Comparison of ENCODE assay signal across 8 cellular contexts in the genomic region with DNA sequence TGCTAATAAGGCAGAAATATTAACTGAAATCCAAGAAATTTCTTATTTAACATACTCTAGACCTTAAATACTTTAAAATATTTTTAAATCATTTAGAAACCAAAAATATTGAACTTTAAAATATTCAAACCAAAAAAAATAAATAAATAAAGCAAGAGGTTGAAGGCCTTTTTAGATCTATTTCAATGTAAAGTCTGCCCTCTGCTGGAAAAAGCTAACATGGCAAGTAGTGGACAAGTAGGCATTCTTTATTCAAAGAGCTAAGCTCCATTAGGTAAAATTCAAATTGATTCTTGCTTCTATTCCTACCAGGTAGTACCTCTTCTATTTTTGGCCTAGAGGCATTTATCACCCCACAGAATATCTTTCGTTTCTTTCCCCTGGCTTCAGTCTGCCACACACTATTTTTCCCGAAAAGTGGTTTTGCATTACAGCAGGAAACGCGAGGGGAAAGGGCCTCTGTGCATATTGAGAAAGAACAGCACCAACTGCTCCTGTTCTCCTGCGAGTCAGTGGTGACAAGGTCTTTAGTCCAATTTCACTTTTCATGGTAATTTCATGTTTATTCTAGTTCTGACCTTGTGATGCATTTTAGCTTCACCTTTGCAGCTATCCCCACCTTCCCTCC. TPM values are rescaled to one million over a fixed set of nuclear protein-coding genes. Genes with fewer than 3 reads are reported as not detected.
DNase-seq lines count a peak whose midpoint lies in the region; ATAC-seq, FAIRE-seq and TF ChIP-seq lines count a peak whose summit lies in the region.

No MANE protein-coding gene starts in this region.

- H3K36me3 ChIP-seq in BE2C (no peaks in the 10 kb centered on the region), pancreas (no peaks in the 10 kb centered on the region)

- no peaks in the 10 kb centered on the region for H3K27me3 Mint-ChIP-seq in activated CD4-positive, alpha-beta T cell treated with anti-CD3 and anti-CD28 coated beads, Interleukin-2, amount 10 ng/mL, durations not matched to agents 7 days and 5 days

- H3K4me3 Mint-ChIP-seq in activated CD4-positive, alpha-beta T cell treated with anti-CD3 and anti-CD28 coated beads, Interleukin-2, amount 10 ng/mL, durations not matched to agents 7 days and 5 days: no peak overlapping the region

- H3K9me3 ChIP-seq in BE2C (no peaks in the 10 kb centered on the region), pancreas (no peaks in the 10 kb centered on the region)

- H3K4me1 ChIP-seq in BE2C (no peaks in the 10 kb centered on the region), pancreas (peaks cover 0 to 7% (median 4%) of the 10 kb centered on the region in 3 donors)

- CTCF ChIA-PET in activated CD4-positive, alpha-beta T cell treated with anti-CD3 and anti-CD28 coated beads, Interleukin-2, amount 10 ng/mL, durations not matched to agents 7 days and 5 days (lab: Charles Lee): interaction anchor here (0.6 to 2.9 kb wide), 14 partner anchors 8 to 274 kb away, joined by 3 to 17 read pairs (median 3); a partner anchor contains a TSS

- no peaks in the 10 kb centered on the region for H3K27me3 ChIP-seq in BE2C
- no peaks in the 10 kb centered on the region for H3K27me3 ChIP-seq in pancreas

- ATAC-seq in GM18499 (IDR thresholded peaks at IDR 0.05; ENCODE audit: insufficient read depth, unreplicated experiment) (peak; percentile 36), HG03159 (IDR thresholded peaks at IDR 0.05; ENCODE audit: unreplicated experiment) (peak; percentile 65), pancreas (peak; percentile 52 to 87 (median 80))

- H3K27ac Mint-ChIP-seq in activated CD4-positive, alpha-beta T cell treated with anti-CD3 and anti-CD28 coated beads, Interleukin-2, amount 10 ng/mL, durations not matched to agents 7 days and 5 days: no peak overlapping the region

- POLR2A ChIA-PET in activated CD4-positive, alpha-beta T cell treated with anti-CD3 and anti-CD28 coated beads, Interleukin-2, amount 10 ng/mL, durations not matched to agents 7 days and 5 days (lab: Charles Lee): no interaction called here

- WGBS in pancreas, 2 donors: 55 to 62% methylated on average over 5 of the region's 5 CpGs

- peak; percentile 44 for DNase-seq in BE2C
- peak; percentile 78 for DNase-seq in NCI-H345 treated with DMSO at 0.1 percent for 48 hours (lab: John Stamatoyannopoulos, UW; ENCODE audit: unreplicated experiment)
- DNase-seq in activated CD4-positive, alpha-beta T cell treated with anti-CD3 and anti-CD28 coated beads, Interleukin-2, amount 10 ng/mL, durations not matched to agents 7 days and 5 days: peak; percentile 82
- DNase-seq in fibroblast of the aortic adventitia (ENCODE audit: low read depth): peak; percentile 89
- DNase-seq in pancreas: peak in 3 of 6 donors; percentile 47 to 66 (median 53)
- DNase-seq in HPDE6-E6E7 (ENCODE audit: extremely low spot score): no peak

- peaks cover 6% of the 10 kb centered on the region for H3K36me3 Mint-ChIP-seq in activated CD4-positive, alpha-beta T cell treated with anti-CD3 and anti-CD28 coated beads, Interleukin-2, amount 10 ng/mL, durations not matched to agents 7 days and 5 days (ENCODE audit: low read depth)

- intact Hi-C loops in pancreas (cut with DNase I): loop anchor here in 1 of 3 donors (5.0 kb wide), 1 partner anchor 76 kb away; no protein-coding TSS in a partner anchor

- H3K4me1 Mint-ChIP-seq in activated CD4-positive, alpha-beta T cell treated with anti-CD3 and anti-CD28 coated beads, Interleukin-2, amount 10 ng/mL, durations not matched to agents 7 days and 5 days: no peaks in the 10 kb centered on the region

- H3K27ac ChIP-seq in pancreas: no peak overlapping the region

- H3K4me3 ChIP-seq in BE2C (ENCODE audit: low read depth, low read length): no peak overlapping the region
- H3K4me3 ChIP-seq in fibroblast of the aortic adventitia (ENCODE audit: low read depth, low read length): no peak overlapping the region
- H3K4me3 ChIP-seq in pancreas: no peak overlapping the region

- H3K9me3 Mint-ChIP-seq in activated CD4-positive, alpha-beta T cell treated with anti-CD3 and anti-CD28 coated beads, Interleukin-2, amount 10 ng/mL, durations not matched to agents 7 days and 5 days: no peaks in the 10 kb centered on the region

- FAIRE-seq in pancreas (lab: Jason Lieb, UNC): peak; percentile 98

- TF ChIP-seq CTCF in BE2C (IDR thresholded peaks at IDR 0.05; ENCODE audit: low read depth, low read length) (peak; percentile 58), fibroblast of the aortic adventitia (IDR thresholded peaks at IDR 0.05; ENCODE audit: insufficient read depth, low read length) (peak; percentile 75), pancreas (IDR thresholded peaks at IDR 0.05) (peak; percentile 53 to 79 (median 73))

RNA-seq across cellular contexts. Expression of a gene that starts 20.4 kb away (rescaled TPM):
- not detected for polyA plus RNA-seq in BE2C (2012; ENCODE audit: insufficient read depth, insufficient read length, low read depth)
- total RNA-seq in activated CD4-positive, alpha-beta T cell treated with anti-CD3 and anti-CD28 coated beads, Interleukin-2, amount 10 ng/mL, durations not matched to agents 7 days and 5 days: 10 to 100 TPM; 57.3 to 65.5 TPM
- total RNA-seq in fibroblast of the aortic adventitia (ENCODE audit: low replicate concordance) (7.7 and 9.7 TPM in 2 replicates), pancreas (10 to 100 TPM in 2 of 6 donors, 1 to 10 TPM in 4; 5.7 to 19.5 (median 7.6) TPM)
- polyA plus RNA-seq in pancreas: 1 to 10 TPM; 6.2 to 8.5 TPM

RNA-seq across cellular contexts. Expression of a gene that starts 45.9 kb away (rescaled TPM):
- 8.6 TPM for polyA plus RNA-seq in BE2C (2012; ENCODE audit: insufficient read depth, insufficient read length, low read depth)
- 10 to 100 TPM; 11.8 to 14.4 TPM for total RNA-seq in activated CD4-positive, alpha-beta T cell treated with anti-CD3 and anti-CD28 coated beads, Interleukin-2, amount 10 ng/mL, durations not matched to agents 7 days and 5 days
- total RNA-seq in fibroblast of the aortic adventitia (ENCODE audit: low replicate concordance) (3.3 and 10.9 TPM in 2 replicates), pancreas (10 to 100 TPM; 13.5 to 27.0 (median 16.1) TPM)
- 10 to 100 TPM; 11.3 to 18.1 TPM for polyA plus RNA-seq in pancreas

RNA-seq across cellular contexts. Expression of a gene that starts 54.8 kb away (rescaled TPM):
- polyA plus RNA-seq in BE2C (2012; ENCODE audit: insufficient read depth, insufficient read length, low read depth): not detected
- not detected for total RNA-seq in activated CD4-positive, alpha-beta T cell treated with anti-CD3 and anti-CD28 coated beads, Interleukin-2, amount 10 ng/mL, durations not matched to agents 7 days and 5 days
- total RNA-seq in fibroblast of the aortic adventitia (ENCODE audit: low replicate concordance): 150 and 228 TPM in 2 replicates
- total RNA-seq in pancreas: 10 to 100 TPM in 2 of 6 donors, 1 to 10 TPM in 3, under 1 TPM in 1; 0.98 to 17.0 (median 3.1) TPM
- polyA plus RNA-seq in pancreas: 10 to 100 TPM; 11.9 to 38.1 TPM
